ENCODE assay signal across 8 cellular contexts in the genomic region with DNA sequence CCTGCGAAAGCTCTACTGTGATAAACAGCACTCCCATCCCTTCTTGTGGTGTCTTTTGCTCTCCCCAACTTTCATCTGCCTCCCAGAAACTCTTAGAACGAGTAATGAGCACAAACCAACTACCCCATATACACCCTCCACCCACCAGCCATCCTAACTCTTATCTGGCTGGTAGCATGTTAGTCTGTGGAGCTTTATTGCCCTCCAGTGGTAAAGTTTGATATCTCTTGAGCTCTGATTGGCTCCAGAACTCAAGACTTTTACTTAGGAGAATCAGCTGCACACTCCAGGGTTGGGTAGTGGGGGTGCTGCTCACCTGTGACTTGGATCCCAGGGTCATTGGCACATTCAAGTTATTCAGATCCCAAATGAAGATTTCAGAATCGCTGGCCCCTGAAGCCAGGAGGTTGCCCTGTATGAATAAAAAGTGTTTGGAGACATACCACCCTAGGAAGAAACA. TPM values are rescaled to one million over a fixed set of nuclear protein-coding genes. Genes with fewer than 3 reads are reported as not detected.
DNase-seq lines count a peak whose midpoint lies in the region; ATAC-seq and TF ChIP-seq lines count a peak whose summit lies in the region.

No MANE protein-coding gene starts in this region.

- no peaks in the 10 kb centered on the region for H3K27me3 Mint-ChIP-seq in Calu3 (ENCODE audit: unreplicated experiment)
- H3K27me3 Mint-ChIP-seq in activated naive CD4-positive, alpha-beta T cell treated with anti-CD3 and anti-CD28 coated beads, Interleukin-2, amount 10 ng/mL, durations not matched to agents 7 days and 5 days = no peaks in the 10 kb centered on the region
- no peaks in the 10 kb centered on the region for H3K27me3 Mint-ChIP-seq in stimulated activated naive CD8-positive, alpha-beta T cell treated with anti-CD3 and anti-CD28 coated beads, Interleukin-15, amount 100 ng/mL, for 72 hours

- intact Hi-C loops in Calu3 (cut with micrococcal nuclease; ENCODE audit: unreplicated experiment) = loop anchor here (2.0 kb wide), 1 partner anchor 74 kb away; no protein-coding TSS in a partner anchor

- peak; percentile 14 for TF ChIP-seq CTCF in Calu3 (IDR thresholded peaks at IDR 0.05; ENCODE audit: unreplicated experiment)

- no peak overlapping the region for H3K4me3 Mint-ChIP-seq in Calu3 (ENCODE audit: low read depth, unreplicated experiment)
- peak overlapping the region; percentile 79 for H3K4me3 Mint-ChIP-seq in activated naive CD4-positive, alpha-beta T cell treated with anti-CD3 and anti-CD28 coated beads, Interleukin-2, amount 10 ng/mL, durations not matched to agents 7 days and 5 days
- H3K4me3 Mint-ChIP-seq in stimulated activated naive CD8-positive, alpha-beta T cell treated with anti-CD3 and anti-CD28 coated beads, Interleukin-15, amount 100 ng/mL, for 72 hours = peak overlapping the region; percentile 63 to 81

- CTCF ChIA-PET in Calu3 (lab: Charles Lee) = interaction anchor here (0.7 to 1.6 kb wide), 7 partner anchors 10 to 370 kb away, joined by 3 to 8 read pairs (median 5); a partner anchor contains a TSS
- CTCF ChIA-PET in activated naive CD4-positive, alpha-beta T cell treated with anti-CD3 and anti-CD28 coated beads, Interleukin-2, amount 10 ng/mL, durations not matched to agents 7 days and 5 days (lab: Charles Lee) = interaction anchor here (0.7 to 12.3 kb wide), 19 partner anchors 11 to 370 kb away, joined by 3 to 206 read pairs (median 7); a partner anchor contains a TSS

- BruUV-seq in Calu3 (replicated peaks; lab: Mats Ljungman, UMichigan) = no TSS peak

- H3K4me1 Mint-ChIP-seq in Calu3 (ENCODE audit: low read depth, unreplicated experiment) = peaks cover 8% of the 10 kb centered on the region
- H3K4me1 Mint-ChIP-seq in activated naive CD4-positive, alpha-beta T cell treated with anti-CD3 and anti-CD28 coated beads, Interleukin-2, amount 10 ng/mL, durations not matched to agents 7 days and 5 days = peaks cover 96% of the 10 kb centered on the region
- peaks cover 87% of the 10 kb centered on the region for H3K4me1 Mint-ChIP-seq in stimulated activated naive CD8-positive, alpha-beta T cell treated with anti-CD3 and anti-CD28 coated beads, Interleukin-15, amount 100 ng/mL, for 72 hours

- no peaks in the 10 kb centered on the region for H3K36me3 Mint-ChIP-seq in Calu3 (ENCODE audit: insufficient read depth, unreplicated experiment)
- H3K36me3 Mint-ChIP-seq in activated naive CD4-positive, alpha-beta T cell treated with anti-CD3 and anti-CD28 coated beads, Interleukin-2, amount 10 ng/mL, durations not matched to agents 7 days and 5 days = peaks cover 63% of the 10 kb centered on the region

- H3K9me3 Mint-ChIP-seq in Calu3 (ENCODE audit: low read depth, unreplicated experiment) = no peaks in the 10 kb centered on the region
- no peaks in the 10 kb centered on the region for H3K9me3 Mint-ChIP-seq in activated naive CD4-positive, alpha-beta T cell treated with anti-CD3 and anti-CD28 coated beads, Interleukin-2, amount 10 ng/mL, durations not matched to agents 7 days and 5 days
- H3K9me3 Mint-ChIP-seq in stimulated activated naive CD8-positive, alpha-beta T cell treated with anti-CD3 and anti-CD28 coated beads, Interleukin-15, amount 100 ng/mL, for 72 hours = no peaks in the 10 kb centered on the region

- peak; percentile 54 for ATAC-seq in GM21825 (IDR thresholded peaks at IDR 0.05; ENCODE audit: unreplicated experiment)
- ATAC-seq in stimulated activated naive CD8-positive, alpha-beta T cell treated with anti-CD3 and anti-CD28 coated beads, Interleukin-15, amount 100 ng/mL, for 72 hours = peak; percentile 63
- no peak for ATAC-seq in HG03095 (IDR thresholded peaks at IDR 0.05; ENCODE audit: unreplicated experiment)

- peak; percentile 27 for DNase-seq in Calu3
- DNase-seq in NCI-H748 treated with DMSO at 0.1 percent for 48 hours (lab: John Stamatoyannopoulos, UW) = peak; percentile 15
- peak; percentile 70 for DNase-seq in activated naive CD4-positive, alpha-beta T cell treated with anti-CD3 and anti-CD28 coated beads, Interleukin-2, amount 10 ng/mL, durations not matched to agents 7 days and 5 days
- peak; percentile 76 for DNase-seq in iPS-NIHi11 (ENCODE audit: low spot score)
- DNase-seq in stimulated activated naive CD8-positive, alpha-beta T cell treated with anti-CD3 and anti-CD28 coated beads, Interleukin-15, amount 100 ng/mL, for 72 hours = peak; percentile 52 to 67
- no peak for DNase-seq in DMS79 (lab: John Stamatoyannopoulos, UW)

- H3K27ac Mint-ChIP-seq in Calu3 (ENCODE audit: unreplicated experiment) = no peak overlapping the region
- peak overlapping the region; percentile 92 for H3K27ac Mint-ChIP-seq in activated naive CD4-positive, alpha-beta T cell treated with anti-CD3 and anti-CD28 coated beads, Interleukin-2, amount 10 ng/mL, durations not matched to agents 7 days and 5 days
- H3K27ac Mint-ChIP-seq in stimulated activated naive CD8-positive, alpha-beta T cell treated with anti-CD3 and anti-CD28 coated beads, Interleukin-15, amount 100 ng/mL, for 72 hours = peak overlapping the region; percentile 92 to 99

RNA-seq across cellular contexts. Expression of a gene that starts 10.9 kb away (rescaled TPM):
- total RNA-seq in Calu3 (2022) = 6.5 and 6.7 TPM in 2 replicates

RNA-seq across cellular contexts. Expression of a gene that starts 20.9 kb away (rescaled TPM):
- 123 and 128 TPM in 2 replicates for total RNA-seq in Calu3 (2022)

RNA-seq across cellular contexts. Expression of a gene that starts 27.0 kb away (rescaled TPM):
- total RNA-seq in Calu3 (2022) = 35.8 and 36.3 TPM in 2 replicates

RNA-seq across cellular contexts. Expression of a gene that starts 45.9 kb away (rescaled TPM):
- 0.17 TPM in 1 of 2 replicates, not detected in the other for total RNA-seq in Calu3 (2022)
